Comparison of ENCODE assay signal across 9 cellular contexts in genomic region chrX:153494541-153495361, GRCh38. TPM values are rescaled to one million over a fixed set of nuclear protein-coding genes. Genes with fewer than 3 reads are reported as not detected.
DNase-seq lines count a peak whose midpoint lies in the region; ATAC-seq and TF ChIP-seq lines count a peak whose summit lies in the region.
"Had no signal": no experiment of that assay in that cellular context is flagged by ENCODE, and none has a peak within 500 bp of the region (broad histone marks: within the 10 kb centered on the region; RNA-seq: fewer than 3 reads in every experiment).

BGN (plus strand) TSS chrX:153494980; CDS start chrX:153504632, 9,652 bp downstream.

- H3K27ac ChIP-seq in BLaER1 treated with 17β-estradiol and CSF1 and Interleukin-3, amounts not matched to agents 10 nM and 100 nM = peak within 1 kb of the TSS in 6 of 11 experiments; percentile 22 to 81 (median 69); a peak in 12 of 22 replicates
- peak within 1 kb of the TSS; percentile 34 to 58 (median 42) for H3K27ac ChIP-seq in esophagus muscularis mucosa (replicated peaks in 1 of 4)
- H3K27ac ChIP-seq in mucosa of rectum (ENCODE audit: low read depth in 2 of 2, low read length in 2 of 2) = no peak within 1 kb of the TSS

- H3K9me3 ChIP-seq in BLaER1 treated with 17β-estradiol and CSF1 and Interleukin-3, amounts not matched to agents 10 nM and 100 nM (replicated peaks in 1 of 11) = no peaks in the 10 kb centered on the region
- H3K9me3 ChIP-seq in esophagus muscularis mucosa (no peaks in the 10 kb centered on the region), mucosa of rectum (ENCODE audit: control insufficient read depth in 2 of 2, low read length in 2 of 2) (no peaks in the 10 kb centered on the region)

- TF ChIP-seq CTCF in esophagus muscularis mucosa (IDR thresholded peaks at IDR 0.05) = peak in 2 of 3 experiments; percentile 15 to 24

- intact Hi-C loops in esophagus muscularis mucosa (cut with DNase I) = no loop called here

- peaks cover 0 to 78% (median 49%) of the 10 kb centered on the region in 11 experiments; a peak in 19 of 22 replicates for H3K27me3 ChIP-seq in BLaER1 treated with 17β-estradiol and CSF1 and Interleukin-3, amounts not matched to agents 10 nM and 100 nM
- H3K27me3 ChIP-seq in esophagus muscularis mucosa = peaks cover 0 to 6% (median 1%) of the 10 kb centered on the region in 4 donors
- peaks cover 0 to 3% of the 10 kb centered on the region in 2 donors for H3K27me3 ChIP-seq in mucosa of rectum (ENCODE audit: control insufficient read depth in 2 of 2, insufficient read depth in 2 of 2, low read length in 2 of 2)

- peak within 1 kb of the TSS; percentile 48 to 86 (median 76); a peak in 21 of 22 replicates for H3K4me2 ChIP-seq in BLaER1 treated with 17β-estradiol and CSF1 and Interleukin-3, amounts not matched to agents 10 nM and 100 nM

- WGBS in esophagus muscularis mucosa = 44% methylated on average over 14 of the region's 41 CpGs

- peak within 1 kb of the TSS in 6 of 11 experiments; percentile 15 to 73 (median 44); a peak in 8 of 22 replicates for H3K9ac ChIP-seq in BLaER1 treated with 17β-estradiol and CSF1 and Interleukin-3, amounts not matched to agents 10 nM and 100 nM
- no peak within 1 kb of the TSS for H3K9ac ChIP-seq in mucosa of rectum (ENCODE audit: low read depth in 1 of 2, low read length in 2 of 2)

- no peak for TF ChIP-seq EP300 in esophagus muscularis mucosa (IDR thresholded peaks at IDR 0.05)

- TF ChIP-seq POLR2A in esophagus muscularis mucosa (IDR thresholded peaks at IDR 0.05; ENCODE audit: low read depth) = no peak

- peaks cover 27 to 86% (median 66%) of the 10 kb centered on the region in 10 experiments for H3K4me1 ChIP-seq in BLaER1 treated with 17β-estradiol and CSF1 and Interleukin-3, amounts not matched to agents 10 nM and 100 nM
- H3K4me1 ChIP-seq in esophagus muscularis mucosa (peaks cover 0 to 21% (median 16%) of the 10 kb centered on the region in 4 donors), mucosa of rectum (ENCODE audit: control insufficient read depth in 2 of 2, insufficient read depth in 2 of 2, low read length in 2 of 2) (no peaks in the 10 kb centered on the region)

- peaks cover 0 to 69% (median 0%) of the 10 kb centered on the region in 11 experiments; a peak in 7 of 22 replicates for H4K20me1 ChIP-seq in BLaER1 treated with 17β-estradiol and CSF1 and Interleukin-3, amounts not matched to agents 10 nM and 100 nM

- peak; percentile 32 for DNase-seq in NCI-H2227 treated with DMSO at 0.1 percent for 48 hours (lab: John Stamatoyannopoulos, UW)
- no peak for DNase-seq in esophagus muscularis mucosa (ENCODE audit: extremely low spot score)
- DNase-seq: stimulated activated naive B cell treated with anti-CD40 and anti-IgM and Interleukin-4, amounts not matched to agents 10 μg/mL and 1 μg/mL and 100 μg/mL, for 72 hours had no signal

- no peak within 1 kb of the TSS for H3K4me3 ChIP-seq in BLaER1 treated with 17β-estradiol and CSF1 and Interleukin-3, amounts not matched to agents 10 nM and 100 nM
- H3K4me3 ChIP-seq in esophagus muscularis mucosa = peak within 1 kb of the TSS; percentile 32 to 52 (median 37)
- H3K4me3 ChIP-seq in mucosa of rectum (ENCODE audit: low read length in 2 of 2) = peak within 1 kb of the TSS; percentile 20 to 39

- ATAC-seq in HG03457 (IDR thresholded peaks at IDR 0.05; ENCODE audit: unreplicated experiment) (no peak), GM21447 (IDR thresholded peaks at IDR 0.05; ENCODE audit: unreplicated experiment) (no peak), GM19351 (IDR thresholded peaks at IDR 0.05; ENCODE audit: unreplicated experiment) (no peak), GM19463 (IDR thresholded peaks at IDR 0.05; ENCODE audit: unreplicated experiment) (no peak)

- no peaks in the 10 kb centered on the region for H3K36me3 ChIP-seq in BLaER1 treated with 17β-estradiol and CSF1 and Interleukin-3, amounts not matched to agents 10 nM and 100 nM
- H3K36me3 ChIP-seq in esophagus muscularis mucosa (no peaks in the 10 kb centered on the region), mucosa of rectum (ENCODE audit: control insufficient read depth in 2 of 2, insufficient read depth in 2 of 2, low read length in 2 of 2) (no peaks in the 10 kb centered on the region)

RNA-seq across cellular contexts. Expression of gene BGN, which starts in this region (rescaled TPM):
- 10 to 100 TPM; 16.6 to 77.8 (median 21.5) TPM for total RNA-seq in esophagus muscularis mucosa

Comparison
In these comparisons a context has a peak if more than half of its experiments do, and no peak if none do; other contexts are left out.
1. H3K27ac ChIP-seq: peak in BLaER1 treated with 17β-estradiol and CSF1 and Interleukin-3, amounts not matched to agents 10 nM and 100 nM (6 of 11) and esophagus muscularis mucosa (4 of 4); none in mucosa of rectum (0 of 2).
2. H3K4me3 ChIP-seq: peak in esophagus muscularis mucosa (4 of 4) and mucosa of rectum (2 of 2); none in BLaER1 treated with 17β-estradiol and CSF1 and Interleukin-3, amounts not matched to agents 10 nM and 100 nM (0 of 10).
3. H3K9ac ChIP-seq: peak in BLaER1 treated with 17β-estradiol and CSF1 and Interleukin-3, amounts not matched to agents 10 nM and 100 nM (6 of 11); none in mucosa of rectum (0 of 2).